8 cellular contexts compared by ENCODE assay signal in genomic region chr9:130186839-130187522, GRCh38. TPM values are rescaled to one million over a fixed set of nuclear protein-coding genes. Genes with fewer than 3 reads are reported as not detected.
DNase-seq lines count a peak whose midpoint lies in the region; ATAC-seq, FAIRE-seq and TF ChIP-seq lines count a peak whose summit lies in the region.

No MANE protein-coding gene starts in this region.

- H3K27ac Mint-ChIP-seq in natural killer cell, result no peak overlapping the region

- H3K4me3 Mint-ChIP-seq in natural killer cell, result no peak overlapping the region

- H3K79me2 ChIP-seq in HepG2 (ENCODE audit: insufficient read depth, low read length), result no peaks in the 10 kb centered on the region

- POLR2A ChIA-PET in HepG2 (lab: Yijun Ruan, JAX), result no interaction called here

- peaks cover 30% of the 10 kb centered on the region for H3K4me1 ChIP-seq in HepG2 (ENCODE audit: insufficient read depth, low read length)

- no peak overlapping the region for H2AFZ ChIP-seq in HepG2 (ENCODE audit: low read length)

- no peak overlapping the region for H3K27ac ChIP-seq in HepG2 (ENCODE audit: extremely low read length, insufficient read depth, low read length)

- CTCF ChIA-PET in HepG2 (lab: Yijun Ruan, JAX; ENCODE audit: low intra/inter-chr PET ratio, low total read pairs), result no interaction called here

- FAIRE-seq in HepG2 (lab: Jason Lieb, UNC), result no peak

- H3K27me3 ChIP-seq in HepG2 (ENCODE audit: control insufficient read depth in 1 of 2, insufficient read depth in 2 of 2, low read length in 2 of 2), result no peaks in the 10 kb centered on the region

- no peak for TF ChIP-seq EP300 in HepG2 (IDR thresholded peaks at IDR 0.05; ENCODE audit: low read depth in 2 of 2, low read length in 2 of 2)
- TF ChIP-seq EP300 in HepG2 (CRISPR knock-in tag; IDR thresholded peaks at IDR 0.05; ENCODE audit: borderline replicate concordance), result no peak

- no peak for TF ChIP-seq RAD21 in HepG2 (CRISPR knock-in tag; IDR thresholded peaks at IDR 0.05)

- no peaks in the 10 kb centered on the region for H3K36me3 ChIP-seq in HepG2 (replicated peaks in 1 of 2; ENCODE audit: control insufficient read depth in 1 of 2, insufficient read depth in 2 of 2, low read length in 2 of 2)

- H3K36me3 Mint-ChIP-seq in natural killer cell, result no peaks in the 10 kb centered on the region

- in situ Hi-C loops in HepG2 (cut with HindIII; ENCODE audit: extremely low pct_ligation_motif_present, low pct_unique_long_range_greater_than_20kb), result no loop called here

- H3K4me1 Mint-ChIP-seq in natural killer cell, result peaks cover 0 to 10% of the 10 kb centered on the region in 2 donors

- H3K9me3 Mint-ChIP-seq in natural killer cell, result no peaks in the 10 kb centered on the region

- TF ChIP-seq CTCF in LNCaP clone FGC (IDR thresholded peaks at IDR 0.05; ENCODE audit: control insufficient read depth, extremely low read depth, insufficient read depth), result no peak
- no peak for TF ChIP-seq CTCF in cardiac fibroblast (IDR thresholded peaks at IDR 0.05; ENCODE audit: low read depth, low read length)
- 0 out of 2 replicates have a peak, but pooled peaks have one; percentile 7 for TF ChIP-seq CTCF in HepG2 (CRISPR knock-in tag; IDR thresholded peaks at IDR 0.05)
- TF ChIP-seq CTCF in natural killer cell (IDR thresholded peaks at IDR 0.05), result no peak

- peak; percentile 88 for ATAC-seq in HepG2
- ATAC-seq in natural killer cell, result no peak

- peak overlapping the region; percentile 76 for H3K4me2 ChIP-seq in HepG2 (ENCODE audit: low read depth, low read length)

- no peaks in the 10 kb centered on the region for H4K20me1 ChIP-seq in HepG2 (ENCODE audit: insufficient read depth, low read length)

- DNase-seq in COLO829 (ENCODE audit: low spot score) (peak; percentile 75), LNCaP clone FGC (ENCODE audit: low read depth) (peak; percentile 36), cardiac fibroblast (ENCODE audit: low read depth in 2 of 2) (peak; percentile 47 to 54), HepG2 (ENCODE audit: low spot score) (peak; percentile 59), SKM-1 (lab: John Stamatoyannopoulos, UW; ENCODE audit: unreplicated experiment) (no peak), natural killer cell (no peak), NCI-H187 (lab: John Stamatoyannopoulos, UW) (no peak)
- no peak for DNase-seq in activated naive CD4-positive, alpha-beta T cell treated with anti-CD3 and anti-CD28 coated beads, Interleukin-2, amount 50 U/mL, for 16 hours

- no peaks in the 10 kb centered on the region for H3K9me3 ChIP-seq in HepG2 (ENCODE audit: low read length)

- H3K4me3 ChIP-seq in LNCaP clone FGC (ENCODE audit: low read depth, low read length) (peak overlapping the region; percentile 55), cardiac fibroblast (replicated peaks in 1 of 2; ENCODE audit: low read depth in 2 of 2, low read length in 2 of 2) (no peak overlapping the region), HepG2 (replicated peaks in 1 of 3; ENCODE audit: insufficient read depth in 1 of 3, low read depth in 2 of 3, low read length in 3 of 3) (peak overlapping the region; percentile 46 to 67 (median 56); a peak in 5 of 6 replicates)

- no peaks in the 10 kb centered on the region for H3K27me3 Mint-ChIP-seq in natural killer cell (ENCODE audit: low read depth in 2 of 2)

- intact Hi-C loops in HepG2 (cut with micrococcal nuclease; ENCODE audit: unreplicated experiment) (no loop called here), natural killer cell (cut with micrococcal nuclease) (no loop called here)

- no TSS peak for BruUV-seq in HepG2 (replicated peaks; lab: Mats Ljungman, UMichigan)

- 0% methylated on average over 3 of the region's 25 CpGs for WGBS in HepG2 (ENCODE audit: low lambda C conversion rate)

- 0 out of 4 replicates have a peak, but pooled peaks of 1 of the 2 experiments have one; percentile 25 for TF ChIP-seq POLR2A in HepG2 (IDR thresholded peaks at IDR 0.05; ENCODE audit: insufficient read depth in 1 of 2, low read depth in 2 of 2, low read length in 2 of 2)

- H3K9ac ChIP-seq in HepG2 (ENCODE audit: insufficient read depth, low read depth, low read length), result peak overlapping the region; percentile 39

TF ChIP-seq in HepG2, 621 proteins besides CTCF, POLR2A, EP300 and RAD21 (continues in another document):
- TF ChIP-seq ZNF256 (CRISPR knock-in tag; conservative IDR thresholded peaks at IDR 0.05) (no peak), ZNF674 (CRISPR knock-in tag; IDR thresholded peaks at IDR 0.05; ENCODE audit: low read depth) (no peak), AGO2 (optimal IDR thresholded peaks at IDR 0.05; ENCODE audit: low read depth, low read length) (no peak), CREB1 (IDR thresholded peaks at IDR 0.05) (no peak), CREB1 (CRISPR knock-in tag; IDR thresholded peaks at IDR 0.05) (no peak), ZNF720 (CRISPR knock-in tag; IDR thresholded peaks at IDR 0.05) (no peak), ZNF510 (CRISPR knock-in tag; IDR thresholded peaks at IDR 0.05; ENCODE audit: low read depth) (no peak), ZNF709 (CRISPR knock-in tag; IDR thresholded peaks at IDR 0.05) (no peak), RARA (CRISPR knock-in tag; IDR thresholded peaks at IDR 0.05) (no peak), PREB (CRISPR knock-in tag; IDR thresholded peaks at IDR 0.05) (no peak), ZNF614 (CRISPR knock-in tag; IDR thresholded peaks at IDR 0.05; ENCODE audit: borderline replicate concordance) (0 out of 2 replicates have a peak, but pooled peaks have one; percentile 19), ZBTB21 (CRISPR knock-in tag; IDR thresholded peaks at IDR 0.05) (no peak), RNF2 (conservative IDR thresholded peaks at IDR 0.05; ENCODE audit: low read depth) (no peak), HNRNPL (IDR thresholded peaks at IDR 0.05; ENCODE audit: low read depth, low read length) (no peak; the same call in 1 of the 2 replicates), IRX3 (CRISPR knock-in tag; IDR thresholded peaks at IDR 0.05; ENCODE audit: borderline replicate concordance, low read depth) (no peak), KDM1A (CRISPR knock-in tag; IDR thresholded peaks at IDR 0.05) (no peak), SALL2 (CRISPR knock-in tag; IDR thresholded peaks at IDR 0.05) (no peak), ZIK1 (CRISPR knock-in tag; IDR thresholded peaks at IDR 0.05; ENCODE audit: borderline replicate concordance, low read depth) (no peak), ZFP37 (CRISPR knock-in tag; IDR thresholded peaks at IDR 0.05; ENCODE audit: borderline replicate concordance) (no peak)
- TF ChIP-seq, protein P1, sequence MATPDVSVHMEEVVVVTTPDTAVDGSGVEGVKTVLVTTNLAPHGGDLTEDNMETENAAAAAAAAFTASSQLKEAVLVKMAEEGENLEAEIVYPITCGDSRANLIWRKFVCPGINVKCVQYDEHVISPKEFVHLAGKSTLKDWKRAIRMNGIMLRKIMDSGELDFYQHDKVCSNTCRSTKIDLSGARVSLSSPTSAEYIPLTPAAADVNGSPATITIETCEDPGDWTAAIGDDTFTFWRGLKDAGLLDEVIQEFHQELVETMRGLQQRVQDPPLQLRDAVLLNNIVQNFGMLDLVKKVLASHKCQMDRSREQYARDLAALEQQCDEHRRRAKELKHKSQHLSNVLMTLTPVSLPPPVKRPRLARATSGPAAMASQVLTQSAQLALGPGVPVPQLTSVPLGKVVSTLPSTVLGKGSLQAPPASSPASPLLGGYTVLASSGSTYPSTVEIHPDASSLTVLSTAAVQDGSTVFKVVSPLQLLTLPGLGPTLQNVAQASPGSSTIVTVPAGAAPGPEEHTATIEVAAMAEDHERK (CRISPR knock-in tag; IDR thresholded peaks at IDR 0.05; ENCODE audit: low read depth), result no peak

RNA-seq across cellular contexts. Expression of gene NCS1, which starts 14.8 kb away (rescaled TPM):
- total RNA-seq in HepG2 (2016; rRNA removed; fragmentation: Illumina TruSeq; extraction: Trizol) (6.1 and 6.9 TPM in 2 replicates), natural killer cell (1 to 10 TPM; 1.4 to 2.4 (median 1.5) TPM)
- 6.7 and 7.8 TPM in 2 replicates for total RNA-seq in HepG2 (2016; cell fraction: cytosol; rRNA removed; fragmentation: Illumina TruSeq; extraction: Trizol; ENCODE audit: low read depth)
- 5.1 and 5.3 TPM in 2 replicates for total RNA-seq in HepG2 (2016; cell fraction: insoluble cytoplasmic fraction; rRNA removed; fragmentation: Illumina TruSeq; extraction: Trizol)
- 12.6 and 14.1 TPM in 2 replicates for total RNA-seq in HepG2 (2016; cell fraction: membrane; rRNA removed; fragmentation: Illumina TruSeq; extraction: Trizol)
- 2.1 and 3.4 TPM in 2 replicates for total RNA-seq in HepG2 (2016; cell fraction: nucleus; rRNA removed; fragmentation: Illumina TruSeq; extraction: Trizol)
- polyA plus RNA-seq in HepG2 (2011; rRNA removed), result 4.1 and 4.7 TPM in 2 replicates
- 3.9 TPM in 2 replicates for polyA plus RNA-seq in HepG2 (2011; cell fraction: cytosol; rRNA removed)
- 1.7 and 2.5 TPM in 2 replicates for polyA plus RNA-seq in HepG2 (2011; cell fraction: nucleus; rRNA removed)
- 1.4 and 1.6 TPM in 2 replicates for polyA plus RNA-seq in HepG2 (2012)
- polyA plus RNA-seq in HepG2 (2016; cell fraction: cytosol; fragmentation: Illumina TruSeq; extraction: Trizol; ENCODE audit: low read depth), result 17.2 and 18.8 TPM in 2 replicates
- polyA plus RNA-seq in HepG2 (2016; cell fraction: insoluble cytoplasmic fraction; fragmentation: Illumina TruSeq; extraction: Trizol; ENCODE audit: low read depth), result 7.4 and 8.4 TPM in 2 replicates
- polyA plus RNA-seq in HepG2 (2016; cell fraction: membrane; fragmentation: Illumina TruSeq; extraction: Trizol; ENCODE audit: low read depth), result 16.6 and 20.9 TPM in 2 replicates
- 6.6 and 7.1 TPM in 2 replicates for polyA plus RNA-seq in HepG2 (2016; cell fraction: nucleus; fragmentation: Illumina TruSeq; extraction: Trizol; ENCODE audit: insufficient read depth, low read depth)
- polyA minus RNA-seq in HepG2 (2011; rRNA and poly(A)+ RNA removed; ENCODE audit: low replicate concordance), result 5.0 and 83.3 TPM in 2 replicates
- 2.5 and 3.3 TPM in 2 replicates for polyA minus RNA-seq in HepG2 (2011; cell fraction: cytosol; rRNA and poly(A)+ RNA removed)
- 0.99 and 1.0 TPM in 2 replicates for polyA minus RNA-seq in HepG2 (2011; cell fraction: nucleus; rRNA and poly(A)+ RNA removed)

Comparison
In these comparisons a context has a peak if more than half of its experiments do, and no peak if none do; other contexts are left out.
1. DNase-seq: peak in COLO829 (single experiment), LNCaP clone FGC (single experiment), cardiac fibroblast (2 of 2) and HepG2 (single experiment); none in SKM-1 (single experiment), natural killer cell (single experiment), activated naive CD4-positive, alpha-beta T cell treated with anti-CD3 and anti-CD28 coated beads, Interleukin-2, amount 50 U/mL, for 16 hours (single experiment) and NCI-H187 (0 of 2).
2. H3K4me3 ChIP-seq: peak in LNCaP clone FGC (single experiment) and HepG2 (3 of 3); none in cardiac fibroblast (0 of 2).